ENCODE assay signal across 1 cellular context in the genomic region with DNA sequence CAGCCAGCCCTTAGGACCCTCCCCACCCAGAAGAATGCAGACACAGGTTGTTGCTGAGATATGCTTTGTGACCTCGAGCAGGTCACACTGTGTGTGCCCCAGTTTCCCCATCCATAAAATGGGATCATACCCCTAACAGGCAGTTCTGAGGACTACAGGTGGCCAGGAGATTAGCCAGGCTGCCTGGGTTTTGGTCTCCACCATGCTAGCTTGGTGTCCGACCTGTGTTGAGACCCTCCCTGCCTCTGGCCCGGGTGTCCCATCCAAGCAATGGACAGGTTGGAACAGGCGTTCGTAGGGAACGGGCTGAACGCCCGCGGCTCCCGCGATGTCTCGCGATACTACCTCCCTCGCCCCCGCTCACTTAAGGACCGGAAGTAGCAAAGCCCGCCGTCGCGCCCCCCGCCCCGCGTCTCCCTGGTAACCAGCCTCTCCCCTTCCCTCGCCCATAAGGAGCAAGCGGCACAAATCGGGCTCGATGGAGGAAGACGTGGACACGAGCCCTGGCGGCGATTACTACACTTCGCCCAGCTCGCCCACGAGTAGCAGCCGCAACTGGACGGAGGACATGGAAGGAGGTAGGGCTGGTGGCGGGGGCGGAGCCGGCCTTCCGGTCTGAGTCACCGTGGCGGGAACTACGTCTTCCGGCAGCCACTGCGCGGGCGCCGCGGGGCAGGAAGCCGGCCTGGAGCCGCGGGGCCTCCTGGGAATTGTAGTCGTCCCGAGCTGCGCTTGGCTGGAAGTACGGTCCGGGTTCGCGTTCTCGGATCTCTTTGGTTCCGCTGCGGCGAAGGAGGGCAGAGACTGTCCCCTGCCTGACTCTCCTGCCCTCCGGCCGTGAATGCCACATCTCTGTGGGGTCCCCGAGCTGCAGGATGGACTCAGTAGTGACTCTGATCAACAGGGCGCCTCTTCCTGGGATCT.
TF ChIP-seq lines count a peak whose summit lies in the region.

No MANE protein-coding gene starts in this region.

TF ChIP-seq in K562, 482 proteins besides CTCF, POLR2A, EP300 and RAD21 (continued from another document and continues in another):
- TF ChIP-seq, protein P1, sequence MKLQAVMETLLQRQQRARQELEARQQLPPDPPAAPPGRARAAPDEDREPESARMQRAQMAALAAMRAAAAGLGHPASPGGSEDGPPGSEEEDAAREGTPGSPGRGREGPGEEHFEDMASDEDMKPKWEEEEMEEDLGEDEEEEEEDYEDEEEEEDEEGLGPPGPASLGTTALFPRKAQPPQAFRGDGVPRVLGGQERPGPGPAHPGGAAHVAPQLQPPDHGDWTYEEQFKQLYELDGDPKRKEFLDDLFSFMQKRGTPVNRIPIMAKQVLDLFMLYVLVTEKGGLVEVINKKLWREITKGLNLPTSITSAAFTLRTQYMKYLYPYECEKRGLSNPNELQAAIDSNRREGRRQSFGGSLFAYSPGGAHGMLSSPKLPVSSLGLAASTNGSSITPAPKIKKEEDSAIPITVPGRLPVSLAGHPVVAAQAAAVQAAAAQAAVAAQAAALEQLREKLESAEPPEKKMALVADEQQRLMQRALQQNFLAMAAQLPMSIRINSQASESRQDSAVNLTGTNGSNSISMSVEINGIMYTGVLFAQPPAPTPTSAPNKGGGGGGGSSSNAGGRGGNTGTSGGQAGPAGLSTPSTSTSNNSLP (IDR thresholded peaks at IDR 0.05; ENCODE audit: borderline replicate concordance, low read depth, low read length): no peak
- TF ChIP-seq, protein P2, sequence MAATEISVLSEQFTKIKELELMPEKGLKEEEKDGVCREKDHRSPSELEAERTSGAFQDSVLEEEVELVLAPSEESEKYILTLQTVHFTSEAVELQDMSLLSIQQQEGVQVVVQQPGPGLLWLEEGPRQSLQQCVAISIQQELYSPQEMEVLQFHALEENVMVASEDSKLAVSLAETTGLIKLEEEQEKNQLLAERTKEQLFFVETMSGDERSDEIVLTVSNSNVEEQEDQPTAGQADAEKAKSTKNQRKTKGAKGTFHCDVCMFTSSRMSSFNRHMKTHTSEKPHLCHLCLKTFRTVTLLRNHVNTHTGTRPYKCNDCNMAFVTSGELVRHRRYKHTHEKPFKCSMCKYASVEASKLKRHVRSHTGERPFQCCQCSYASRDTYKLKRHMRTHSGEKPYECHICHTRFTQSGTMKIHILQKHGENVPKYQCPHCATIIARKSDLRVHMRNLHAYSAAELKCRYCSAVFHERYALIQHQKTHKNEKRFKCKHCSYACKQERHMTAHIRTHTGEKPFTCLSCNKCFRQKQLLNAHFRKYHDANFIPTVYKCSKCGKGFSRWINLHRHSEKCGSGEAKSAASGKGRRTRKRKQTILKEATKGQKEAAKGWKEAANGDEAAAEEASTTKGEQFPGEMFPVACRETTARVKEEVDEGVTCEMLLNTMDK (IDR thresholded peaks at IDR 0.05; ENCODE audit: borderline replicate concordance, insufficient read depth, low read depth, low read length, poor library complexity, severe bottlenecking): no peak
- TF ChIP-seq ZNF445 (CRISPR knock-in tag; IDR thresholded peaks at IDR 0.05; ENCODE audit: low read depth) (no peak), MXI1 (IDR thresholded peaks at IDR 0.05; ENCODE audit: low read depth, low read length) (peak; percentile 63), MCM3 (IDR thresholded peaks at IDR 0.05) (no peak), TEAD4 (IDR thresholded peaks at IDR 0.05; ENCODE audit: low read length) (no peak; the same call in 1 of the 2 replicates), TEAD4 (CRISPR knock-in tag; IDR thresholded peaks at IDR 0.05; ENCODE audit: borderline replicate concordance) (no peak), LEF1 (IDR thresholded peaks at IDR 0.05) (no peak), ZNF76 (CRISPR knock-in tag; IDR thresholded peaks at IDR 0.05; ENCODE audit: borderline replicate concordance) (peak; percentile 95), BCL6 (CRISPR knock-in tag; IDR thresholded peaks at IDR 0.05) (no peak), ZFP1 (CRISPR knock-in tag; IDR thresholded peaks at IDR 0.05) (no peak), ZNF212 (CRISPR knock-in tag; IDR thresholded peaks at IDR 0.05) (no peak), SMARCB1 (IDR thresholded peaks at IDR 0.05; ENCODE audit: insufficient read length, low read depth) (no peak), NFIX (CRISPR knock-in tag; IDR thresholded peaks at IDR 0.05; ENCODE audit: low read depth) (no peak), TAF7 (tag; IDR thresholded peaks at IDR 0.05) (peak; percentile 68; the same call in 1 of the 2 replicates), ELF1 (tag; IDR thresholded peaks at IDR 0.05) (peak; percentile 95; the same call in 1 of the 2 replicates), POLR3A (IDR thresholded peaks at IDR 0.05; ENCODE audit: borderline replicate concordance, extremely low read depth, insufficient read depth, insufficient read length) (no peak), NRF1 (conservative IDR thresholded peaks at IDR 0.05 in 1 of 2, IDR thresholded peaks at IDR 0.05 in 1 of 2) (peak; percentile 84 to 87), ETV6 (IDR thresholded peaks at IDR 0.05; ENCODE audit: borderline replicate concordance in 1 of 2, low read depth in 2 of 2, low read length in 1 of 2) (no peak), ETV6 (CRISPR knock-in tag; IDR thresholded peaks at IDR 0.05; ENCODE audit: borderline replicate concordance) (no peak; the same call in 1 of the 2 replicates), L3MBTL2 (IDR thresholded peaks at IDR 0.05) (peak; percentile 85)
- TF ChIP-seq, protein P3, sequence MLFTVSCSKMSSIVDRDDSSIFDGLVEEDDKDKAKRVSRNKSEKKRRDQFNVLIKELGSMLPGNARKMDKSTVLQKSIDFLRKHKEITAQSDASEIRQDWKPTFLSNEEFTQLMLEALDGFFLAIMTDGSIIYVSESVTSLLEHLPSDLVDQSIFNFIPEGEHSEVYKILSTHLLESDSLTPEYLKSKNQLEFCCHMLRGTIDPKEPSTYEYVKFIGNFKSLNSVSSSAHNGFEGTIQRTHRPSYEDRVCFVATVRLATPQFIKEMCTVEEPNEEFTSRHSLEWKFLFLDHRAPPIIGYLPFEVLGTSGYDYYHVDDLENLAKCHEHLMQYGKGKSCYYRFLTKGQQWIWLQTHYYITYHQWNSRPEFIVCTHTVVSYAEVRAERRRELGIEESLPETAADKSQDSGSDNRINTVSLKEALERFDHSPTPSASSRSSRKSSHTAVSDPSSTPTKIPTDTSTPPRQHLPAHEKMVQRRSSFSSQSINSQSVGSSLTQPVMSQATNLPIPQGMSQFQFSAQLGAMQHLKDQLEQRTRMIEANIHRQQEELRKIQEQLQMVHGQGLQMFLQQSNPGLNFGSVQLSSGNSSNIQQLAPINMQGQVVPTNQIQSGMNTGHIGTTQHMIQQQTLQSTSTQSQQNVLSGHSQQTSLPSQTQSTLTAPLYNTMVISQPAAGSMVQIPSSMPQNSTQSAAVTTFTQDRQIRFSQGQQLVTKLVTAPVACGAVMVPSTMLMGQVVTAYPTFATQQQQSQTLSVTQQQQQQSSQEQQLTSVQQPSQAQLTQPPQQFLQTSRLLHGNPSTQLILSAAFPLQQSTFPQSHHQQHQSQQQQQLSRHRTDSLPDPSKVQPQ (CRISPR knock-in tag; IDR thresholded peaks at IDR 0.05; ENCODE audit: borderline replicate concordance): no peak
- TF ChIP-seq, protein P4, sequence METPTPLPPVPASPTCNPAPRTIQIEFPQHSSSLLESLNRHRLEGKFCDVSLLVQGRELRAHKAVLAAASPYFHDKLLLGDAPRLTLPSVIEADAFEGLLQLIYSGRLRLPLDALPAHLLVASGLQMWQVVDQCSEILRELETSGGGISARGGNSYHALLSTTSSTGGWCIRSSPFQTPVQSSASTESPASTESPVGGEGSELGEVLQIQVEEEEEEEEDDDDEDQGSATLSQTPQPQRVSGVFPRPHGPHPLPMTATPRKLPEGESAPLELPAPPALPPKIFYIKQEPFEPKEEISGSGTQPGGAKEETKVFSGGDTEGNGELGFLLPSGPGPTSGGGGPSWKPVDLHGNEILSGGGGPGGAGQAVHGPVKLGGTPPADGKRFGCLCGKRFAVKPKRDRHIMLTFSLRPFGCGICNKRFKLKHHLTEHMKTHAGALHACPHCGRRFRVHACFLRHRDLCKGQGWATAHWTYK (CRISPR knock-in tag; IDR thresholded peaks at IDR 0.05): no peak
- TF ChIP-seq, protein P5, sequence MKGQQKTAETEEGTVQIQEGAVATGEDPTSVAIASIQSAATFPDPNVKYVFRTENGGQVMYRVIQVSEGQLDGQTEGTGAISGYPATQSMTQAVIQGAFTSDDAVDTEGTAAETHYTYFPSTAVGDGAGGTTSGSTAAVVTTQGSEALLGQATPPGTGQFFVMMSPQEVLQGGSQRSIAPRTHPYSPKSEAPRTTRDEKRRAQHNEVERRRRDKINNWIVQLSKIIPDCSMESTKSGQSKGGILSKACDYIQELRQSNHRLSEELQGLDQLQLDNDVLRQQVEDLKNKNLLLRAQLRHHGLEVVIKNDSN (CRISPR knock-in tag; IDR thresholded peaks at IDR 0.05): peak; percentile 29; the same call in 1 of the 2 replicates
- TF ChIP-seq, protein P6, sequence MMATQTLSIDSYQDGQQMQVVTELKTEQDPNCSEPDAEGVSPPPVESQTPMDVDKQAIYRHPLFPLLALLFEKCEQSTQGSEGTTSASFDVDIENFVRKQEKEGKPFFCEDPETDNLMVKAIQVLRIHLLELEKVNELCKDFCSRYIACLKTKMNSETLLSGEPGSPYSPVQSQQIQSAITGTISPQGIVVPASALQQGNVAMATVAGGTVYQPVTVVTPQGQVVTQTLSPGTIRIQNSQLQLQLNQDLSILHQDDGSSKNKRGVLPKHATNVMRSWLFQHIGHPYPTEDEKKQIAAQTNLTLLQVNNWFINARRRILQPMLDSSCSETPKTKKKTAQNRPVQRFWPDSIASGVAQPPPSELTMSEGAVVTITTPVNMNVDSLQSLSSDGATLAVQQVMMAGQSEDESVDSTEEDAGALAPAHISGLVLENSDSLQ (IDR thresholded peaks at IDR 0.05): 0 out of 2 replicates have a peak, but pooled peaks have one; percentile 17
- TF ChIP-seq, protein P7, sequence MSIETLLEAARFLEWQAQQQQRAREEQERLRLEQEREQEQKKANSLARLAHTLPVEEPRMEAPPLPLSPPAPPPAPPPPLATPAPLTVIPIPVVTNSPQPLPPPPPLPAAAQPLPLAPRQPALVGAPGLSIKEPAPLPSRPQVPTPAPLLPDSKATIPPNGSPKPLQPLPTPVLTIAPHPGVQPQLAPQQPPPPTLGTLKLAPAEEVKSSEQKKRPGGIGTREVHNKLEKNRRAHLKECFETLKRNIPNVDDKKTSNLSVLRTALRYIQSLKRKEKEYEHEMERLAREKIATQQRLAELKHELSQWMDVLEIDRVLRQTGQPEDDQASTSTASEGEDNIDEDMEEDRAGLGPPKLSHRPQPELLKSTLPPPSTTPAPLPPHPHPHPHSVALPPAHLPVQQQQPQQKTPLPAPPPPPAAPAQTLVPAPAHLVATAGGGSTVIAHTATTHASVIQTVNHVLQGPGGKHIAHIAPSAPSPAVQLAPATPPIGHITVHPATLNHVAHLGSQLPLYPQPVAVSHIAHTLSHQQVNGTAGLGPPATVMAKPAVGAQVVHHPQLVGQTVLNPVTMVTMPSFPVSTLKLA (conservative IDR thresholded peaks at IDR 0.05): peak; percentile 77 to 92
- TF ChIP-seq, protein P8, sequence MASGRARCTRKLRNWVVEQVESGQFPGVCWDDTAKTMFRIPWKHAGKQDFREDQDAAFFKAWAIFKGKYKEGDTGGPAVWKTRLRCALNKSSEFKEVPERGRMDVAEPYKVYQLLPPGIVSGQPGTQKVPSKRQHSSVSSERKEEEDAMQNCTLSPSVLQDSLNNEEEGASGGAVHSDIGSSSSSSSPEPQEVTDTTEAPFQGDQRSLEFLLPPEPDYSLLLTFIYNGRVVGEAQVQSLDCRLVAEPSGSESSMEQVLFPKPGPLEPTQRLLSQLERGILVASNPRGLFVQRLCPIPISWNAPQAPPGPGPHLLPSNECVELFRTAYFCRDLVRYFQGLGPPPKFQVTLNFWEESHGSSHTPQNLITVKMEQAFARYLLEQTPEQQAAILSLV (tag; IDR thresholded peaks at IDR 0.05): no peak
- TF ChIP-seq, protein P9, sequence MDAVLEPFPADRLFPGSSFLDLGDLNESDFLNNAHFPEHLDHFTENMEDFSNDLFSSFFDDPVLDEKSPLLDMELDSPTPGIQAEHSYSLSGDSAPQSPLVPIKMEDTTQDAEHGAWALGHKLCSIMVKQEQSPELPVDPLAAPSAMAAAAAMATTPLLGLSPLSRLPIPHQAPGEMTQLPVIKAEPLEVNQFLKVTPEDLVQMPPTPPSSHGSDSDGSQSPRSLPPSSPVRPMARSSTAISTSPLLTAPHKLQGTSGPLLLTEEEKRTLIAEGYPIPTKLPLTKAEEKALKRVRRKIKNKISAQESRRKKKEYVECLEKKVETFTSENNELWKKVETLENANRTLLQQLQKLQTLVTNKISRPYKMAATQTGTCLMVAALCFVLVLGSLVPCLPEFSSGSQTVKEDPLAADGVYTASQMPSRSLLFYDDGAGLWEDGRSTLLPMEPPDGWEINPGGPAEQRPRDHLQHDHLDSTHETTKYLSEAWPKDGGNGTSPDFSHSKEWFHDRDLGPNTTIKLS (IDR thresholded peaks at IDR 0.05; ENCODE audit: borderline replicate concordance, low read depth): peak; percentile 95
- TF ChIP-seq, protein P10, sequence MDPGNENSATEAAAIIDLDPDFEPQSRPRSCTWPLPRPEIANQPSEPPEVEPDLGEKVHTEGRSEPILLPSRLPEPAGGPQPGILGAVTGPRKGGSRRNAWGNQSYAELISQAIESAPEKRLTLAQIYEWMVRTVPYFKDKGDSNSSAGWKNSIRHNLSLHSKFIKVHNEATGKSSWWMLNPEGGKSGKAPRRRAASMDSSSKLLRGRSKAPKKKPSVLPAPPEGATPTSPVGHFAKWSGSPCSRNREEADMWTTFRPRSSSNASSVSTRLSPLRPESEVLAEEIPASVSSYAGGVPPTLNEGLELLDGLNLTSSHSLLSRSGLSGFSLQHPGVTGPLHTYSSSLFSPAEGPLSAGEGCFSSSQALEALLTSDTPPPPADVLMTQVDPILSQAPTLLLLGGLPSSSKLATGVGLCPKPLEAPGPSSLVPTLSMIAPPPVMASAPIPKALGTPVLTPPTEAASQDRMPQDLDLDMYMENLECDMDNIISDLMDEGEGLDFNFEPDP (CRISPR knock-in tag; IDR thresholded peaks at IDR 0.05): no peak
- TF ChIP-seq, protein P11, sequence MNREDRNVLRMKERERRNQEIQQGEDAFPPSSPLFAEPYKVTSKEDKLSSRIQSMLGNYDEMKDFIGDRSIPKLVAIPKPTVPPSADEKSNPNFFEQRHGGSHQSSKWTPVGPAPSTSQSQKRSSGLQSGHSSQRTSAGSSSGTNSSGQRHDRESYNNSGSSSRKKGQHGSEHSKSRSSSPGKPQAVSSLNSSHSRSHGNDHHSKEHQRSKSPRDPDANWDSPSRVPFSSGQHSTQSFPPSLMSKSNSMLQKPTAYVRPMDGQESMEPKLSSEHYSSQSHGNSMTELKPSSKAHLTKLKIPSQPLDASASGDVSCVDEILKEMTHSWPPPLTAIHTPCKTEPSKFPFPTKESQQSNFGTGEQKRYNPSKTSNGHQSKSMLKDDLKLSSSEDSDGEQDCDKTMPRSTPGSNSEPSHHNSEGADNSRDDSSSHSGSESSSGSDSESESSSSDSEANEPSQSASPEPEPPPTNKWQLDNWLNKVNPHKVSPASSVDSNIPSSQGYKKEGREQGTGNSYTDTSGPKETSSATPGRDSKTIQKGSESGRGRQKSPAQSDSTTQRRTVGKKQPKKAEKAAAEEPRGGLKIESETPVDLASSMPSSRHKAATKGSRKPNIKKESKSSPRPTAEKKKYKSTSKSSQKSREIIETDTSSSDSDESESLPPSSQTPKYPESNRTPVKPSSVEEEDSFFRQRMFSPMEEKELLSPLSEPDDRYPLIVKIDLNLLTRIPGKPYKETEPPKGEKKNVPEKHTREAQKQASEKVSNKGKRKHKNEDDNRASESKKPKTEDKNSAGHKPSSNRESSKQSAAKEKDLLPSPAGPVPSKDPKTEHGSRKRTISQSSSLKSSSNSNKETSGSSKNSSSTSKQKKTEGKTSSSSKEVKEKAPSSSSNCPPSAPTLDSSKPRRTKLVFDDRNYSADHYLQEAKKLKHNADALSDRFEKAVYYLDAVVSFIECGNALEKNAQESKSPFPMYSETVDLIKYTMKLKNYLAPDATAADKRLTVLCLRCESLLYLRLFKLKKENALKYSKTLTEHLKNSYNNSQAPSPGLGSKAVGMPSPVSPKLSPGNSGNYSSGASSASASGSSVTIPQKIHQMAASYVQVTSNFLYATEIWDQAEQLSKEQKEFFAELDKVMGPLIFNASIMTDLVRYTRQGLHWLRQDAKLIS (CRISPR knock-in tag; IDR thresholded peaks at IDR 0.05): no peak; the same call in 1 of the 2 replicates
